Comparison of ENCODE assay signal across 8 cellular contexts in the genomic region with DNA sequence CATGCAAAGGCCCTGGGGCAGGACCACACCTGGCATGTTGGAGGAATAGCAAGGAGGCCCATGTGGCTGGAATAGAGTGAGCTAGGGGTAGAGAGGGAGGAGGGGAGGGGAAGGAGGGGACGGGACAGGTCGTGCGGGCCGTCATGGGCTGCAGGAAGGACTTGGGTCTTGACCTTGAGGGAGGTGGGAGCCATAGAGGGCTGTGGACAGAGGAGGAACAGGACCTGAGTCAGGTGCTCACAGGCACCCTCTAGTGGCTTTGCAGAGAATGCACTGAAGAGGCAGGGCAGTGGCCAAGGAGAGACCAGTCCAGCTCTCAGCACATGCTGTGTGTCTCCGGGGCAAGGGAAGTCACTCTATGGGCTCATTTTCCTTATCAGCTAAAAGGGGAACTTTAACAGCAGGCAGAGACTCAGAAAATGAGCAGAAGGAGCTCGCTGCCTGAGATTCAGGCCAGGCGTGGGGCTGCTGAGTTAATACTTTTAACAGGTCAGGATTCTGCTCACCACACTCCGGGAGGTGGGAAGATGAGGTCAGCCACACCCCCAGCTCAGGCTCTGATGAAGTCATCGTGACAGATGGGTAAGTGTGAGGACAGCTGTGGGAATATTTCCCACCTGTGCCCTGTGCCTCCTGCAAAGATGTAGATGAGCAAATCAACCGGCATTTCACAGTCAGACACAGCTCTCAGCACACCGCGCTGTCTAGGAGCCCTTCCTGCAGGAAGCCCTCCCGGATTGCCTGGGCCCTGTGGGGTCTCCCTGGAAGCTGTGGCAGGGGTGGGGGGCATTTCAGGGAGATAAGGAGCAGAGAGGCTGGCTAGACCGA. TPM values are rescaled to one million over a fixed set of nuclear protein-coding genes. Genes with fewer than 3 reads are reported as not detected.
DNase-seq lines count a peak whose midpoint lies in the region; ATAC-seq lines count a peak whose summit lies in the region.

No MANE protein-coding gene starts in this region.

- intact Hi-C loops in left colon (cut with DNase I, micrococcal nuclease): loop anchor here (10.0 kb wide), 1 partner anchor 59 kb away; no protein-coding TSS in a partner anchor

- DNase-seq in NCI-H1417 (lab: John Stamatoyannopoulos, UW) (peak; percentile 33 to 62 (median 53)), NCI-H1417 treated with DMSO at 0.1 percent for 48 hours (lab: John Stamatoyannopoulos, UW) (no peak), NCI-H1694 (lab: John Stamatoyannopoulos, UW) (peak; percentile 79), T1000 (lab: John Stamatoyannopoulos, UW) (peak; percentile 51), left colon (peak; percentile 55 to 57)
- DNase-seq in central memory CD4-positive, alpha-beta T cell: peak; percentile 24
- DNase-seq in stimulated activated CD4-positive, alpha-beta T cell treated with anti-CD3 and anti-CD28 coated beads, Interleukin-4, amount 100 ng/mL, for 48 hours (ENCODE audit: low read depth in 2 of 2): peak; percentile 30 to 35

- ATAC-seq in left colon (peak; percentile 77), GM21529 (IDR thresholded peaks at IDR 0.05; ENCODE audit: unreplicated experiment) (no peak)

RNA-seq across cellular contexts. Expression of gene TNFAIP8L1, which starts 6.0 kb away (rescaled TPM):
- 1 to 10 TPM; 9.0 to 9.4 TPM for total RNA-seq in left colon

RNA-seq across cellular contexts. Expression of gene MYDGF, which starts 36.8 kb away (rescaled TPM):
- 10 to 100 TPM; 75.5 to 96.0 TPM for total RNA-seq in left colon
